In genomic region chr18:13895505-13896033, GRCh38 we compare ENCODE assay signal across 21 cellular contexts. TPM values are rescaled to one million over a fixed set of nuclear protein-coding genes. Genes with fewer than 3 reads are reported as not detected.
A peak's percentile ranks its signal among the peaks of the same experiment; 100 is the strongest.
DNase-seq lines count a peak whose midpoint lies in the region; ATAC-seq, FAIRE-seq and TF ChIP-seq lines count a peak whose summit lies in the region.
"Had no signal": no experiment of that assay in that cellular context is flagged by ENCODE, and none has a peak within 500 bp of the region (broad histone marks: within the 10 kb centered on the region; RNA-seq: fewer than 3 reads in every experiment).

No MANE protein-coding gene starts in this region.

- H3F3A ChIP-seq in neural progenitor cell (ENCODE audit: low read depth): no peaks in the 10 kb centered on the region

- peak; percentile 20 for TF ChIP-seq CTCF in DND-41 (IDR thresholded peaks at IDR 0.05; ENCODE audit: borderline replicate concordance, extremely low read depth, low read length, poor library complexity, severe bottlenecking)
- peak; percentile 9 to 20 (median 12); a peak in 3 of 4 replicates for TF ChIP-seq CTCF in H1 (IDR thresholded peaks at IDR 0.05; ENCODE audit: control extremely low read depth in 1 of 3, insufficient read depth in 1 of 3, low read depth in 1 of 3, low read length in 3 of 3)
- no peak for TF ChIP-seq CTCF in neural progenitor cell (IDR thresholded peaks at IDR 0.05)

- H2BK20ac ChIP-seq in H1 (ENCODE audit: low read length): no peak overlapping the region

- H3K9me3 ChIP-seq in DND-41 (ENCODE audit: insufficient read depth, low read length, severe bottlenecking) (no peaks in the 10 kb centered on the region), H1 (ENCODE audit: insufficient read depth in 2 of 2, low read depth in 1 of 2, low read length in 1 of 2) (no peaks in the 10 kb centered on the region), neural progenitor cell (ENCODE audit: low read depth) (no peaks in the 10 kb centered on the region)
- H3K9me3 ChIP-seq: A549, Caco-2 had no signal

- no peak overlapping the region for H3K9ac ChIP-seq in DND-41 (ENCODE audit: low read depth, low read length)
- no peak overlapping the region for H3K9ac ChIP-seq in H1 (replicated peaks in 1 of 4; ENCODE audit: extremely low read depth in 1 of 4, low read depth in 3 of 4, low read length in 3 of 4)
- no peak overlapping the region for H3K9ac ChIP-seq in neural progenitor cell
- H3K9ac ChIP-seq: GM23248 had no signal

- 82% methylated on average over 6 of the region's 6 CpGs; no CpG with 5 or more reads in 1 of the 2 experiments for WGBS in H1 (ENCODE audit: extremely low coverage in 1 of 2, insufficient coverage in 1 of 2, insufficient read length in 1 of 2, insufficient replicate concordance in 2 of 2, low coverage in 1 of 2, low lambda C conversion rate in 2 of 2, missing lambda C conversion rate in 1 of 2), 2 experiments

- no peak overlapping the region for H3K23ac ChIP-seq in H1 (ENCODE audit: insufficient read length)

- H4K5ac ChIP-seq in H1 (ENCODE audit: insufficient read length, low read depth, low read length): no peak overlapping the region

- no peak for TF ChIP-seq EP300 in H1 (IDR thresholded peaks at IDR 0.05; ENCODE audit: borderline replicate concordance in 1 of 2, low read depth in 2 of 2, low read length in 2 of 2)

- no peaks in the 10 kb centered on the region for H3K36me3 Mint-ChIP-seq in neural progenitor cell
- H3K36me3 Mint-ChIP-seq: CD14-positive monocyte; CD8-positive, alpha-beta memory T cell; IgD-negative memory B cell had no signal

- no peak overlapping the region for H2BK5ac ChIP-seq in H1 (ENCODE audit: low read depth, low read length)

- H3K79me1 ChIP-seq in H1 (ENCODE audit: low read depth, low read length): no peaks in the 10 kb centered on the region

- no peak overlapping the region for H3K4ac ChIP-seq in H1 (replicated peaks; ENCODE audit: insufficient read length, low read depth, low read length)

- H3K79me2 ChIP-seq in DND-41 (ENCODE audit: insufficient read depth, low read length) (no peaks in the 10 kb centered on the region), H1 (ENCODE audit: control insufficient read depth in 1 of 2, insufficient read depth in 2 of 2, low read length in 2 of 2) (no peaks in the 10 kb centered on the region), neural progenitor cell (ENCODE audit: low read depth) (no peaks in the 10 kb centered on the region)

- H3K27me3 ChIP-seq in DND-41 (ENCODE audit: insufficient read depth, low read length, poor library complexity): no peaks in the 10 kb centered on the region
- H3K27me3 ChIP-seq in H1 (replicated peaks in 1 of 4; ENCODE audit: control insufficient read depth in 3 of 4, extremely low read depth in 1 of 4, insufficient read depth in 3 of 4, low read length in 3 of 4): no peaks in the 10 kb centered on the region
- H3K27me3 ChIP-seq in neural progenitor cell: no peaks in the 10 kb centered on the region

- no peaks in the 10 kb centered on the region for H4K20me1 ChIP-seq in DND-41 (ENCODE audit: insufficient read depth, low read length)
- no peaks in the 10 kb centered on the region for H4K20me1 ChIP-seq in H1 (replicated peaks in 1 of 2; ENCODE audit: control insufficient read depth in 1 of 2, insufficient read depth in 2 of 2, low read length in 2 of 2)
- H4K20me1 ChIP-seq in neural progenitor cell (ENCODE audit: low read depth): no peaks in the 10 kb centered on the region

- H2BK15ac ChIP-seq in H1 (ENCODE audit: low read length): no peak overlapping the region

- POLR2A ChIA-PET in H1 (lab: Charles Lee; ENCODE audit: partially characterized antibody): no interaction called here

- no peak overlapping the region for H4K8ac ChIP-seq in H1 (ENCODE audit: extremely low read depth, insufficient read depth, low read length)

- H2BK120ac ChIP-seq in H1 (replicated peaks; ENCODE audit: low read depth, low read length): no peak overlapping the region

- H2AFZ ChIP-seq in DND-41 (ENCODE audit: low read depth, low read length) (no peak overlapping the region), H1 (ENCODE audit: low read length) (no peak overlapping the region), neural progenitor cell (replicated peaks) (no peak overlapping the region)
- H2AFZ ChIP-seq: GM23248 had no signal

- ATAC-seq in DND-41 (ENCODE audit: insufficient read depth, low read depth): peak; percentile 47
- ATAC-seq in HG02678 (IDR thresholded peaks at IDR 0.05; ENCODE audit: unreplicated experiment): no peak
- ATAC-seq: A549 had no signal

- no peak overlapping the region for H3K4me3 Mint-ChIP-seq in neural progenitor cell
- H3K4me3 Mint-ChIP-seq: CD14-positive monocyte; CD8-positive, alpha-beta memory T cell had no signal

- peak overlapping the region; percentile 16 for H3K27ac Mint-ChIP-seq in neural progenitor cell
- H3K27ac Mint-ChIP-seq: CD14-positive monocyte; CD8-positive, alpha-beta memory T cell; IgD-negative memory B cell had no signal

- H3K4me1 Mint-ChIP-seq in neural progenitor cell: peaks cover 32% of the 10 kb centered on the region
- H3K4me1 Mint-ChIP-seq: CD8-positive, alpha-beta memory T cell had no signal

- no peak overlapping the region for H3K27ac ChIP-seq in DND-41 (ENCODE audit: low read length)
- H3K27ac ChIP-seq in H1 (ENCODE audit: low read depth, low read length): no peak overlapping the region
- no peak overlapping the region for H3K27ac ChIP-seq in neural progenitor cell
- H3K27ac ChIP-seq: A549, GM23248 had no signal

- H3K14ac ChIP-seq in H1 (ENCODE audit: insufficient read length): no peak overlapping the region

- no peak overlapping the region for H2AK5ac ChIP-seq in H1 (ENCODE audit: low read depth, low read length)

- H3K23me2 ChIP-seq in H1 (ENCODE audit: low read depth, low read length): no peaks in the 10 kb centered on the region; the same call in 1 of the 2 replicates

- H3K4me2 ChIP-seq in DND-41 (ENCODE audit: insufficient read depth, low read length): no peak overlapping the region; the same call in 1 of the 2 replicates
- no peak overlapping the region for H3K4me2 ChIP-seq in H1 (ENCODE audit: insufficient read depth in 1 of 2, low read depth in 2 of 2, low read length in 2 of 2)
- no peak overlapping the region for H3K4me2 ChIP-seq in neural progenitor cell
- H3K4me2 ChIP-seq: A549 had no signal

- H3K27me3 Mint-ChIP-seq in neural progenitor cell (ENCODE audit: insufficient read depth, low read depth): peaks cover 5% of the 10 kb centered on the region

- CTCF ChIA-PET in H1 (lab: Charles Lee; ENCODE audit: partially characterized antibody): interaction anchor here (0.8 to 2.4 kb wide), 5 partner anchors 12 to 128 kb away, joined by 3 to 7 read pairs (median 3); no protein-coding TSS in a partner anchor

- FAIRE-seq in H1 (lab: Jason Lieb, UNC): no peak
- FAIRE-seq: A549, G401.6, GM12891 had no signal

- no peak overlapping the region for H2BK12ac ChIP-seq in H1 (ENCODE audit: low read depth, low read length)

- peak in 1 of 2 experiments; percentile 32; a peak in 2 of 4 replicates for TF ChIP-seq RAD21 in H1 (IDR thresholded peaks at IDR 0.05 in 1 of 2, conservative IDR thresholded peaks at IDR 0.05 in 1 of 2; ENCODE audit: low read depth in 2 of 2, low read length in 2 of 2)

- no peak for TF ChIP-seq POLR2A in H1 (IDR thresholded peaks at IDR 0.05; ENCODE audit: control extremely low read depth in 1 of 2, low read depth in 2 of 2, low read length in 2 of 2)

- no peak overlapping the region for H3K56ac ChIP-seq in H1 (replicated peaks; ENCODE audit: insufficient read length, low read depth, low read length)

- H3K4me1 ChIP-seq in DND-41 (ENCODE audit: insufficient read depth, low read length) (peaks cover 15% of the 10 kb centered on the region), H1 (replicated peaks in 1 of 4; ENCODE audit: control insufficient read depth in 3 of 4, insufficient read depth in 4 of 4, low read length in 3 of 4) (no peaks in the 10 kb centered on the region), neural progenitor cell (no peaks in the 10 kb centered on the region)
- H3K4me1 ChIP-seq: A549, Caco-2 had no signal

- H3K9me3 Mint-ChIP-seq in neural progenitor cell: no peaks in the 10 kb centered on the region

- H4K91ac ChIP-seq in H1 (replicated peaks; ENCODE audit: insufficient read length, low read length): peak overlapping the region; percentile 25

- peak; percentile 49 for DNase-seq in DND-41
- DNase-seq in H4 (ENCODE audit: low spot score): peak; percentile 14
- DNase-seq in H1 (ENCODE audit: low read depth in 1 of 2, low spot score in 2 of 2): no peak
- no peak for DNase-seq in neural progenitor cell (ENCODE audit: low spot score)
- no peak for DNase-seq in middle frontal gyrus (ENCODE audit: extremely low spot score, low spot score)
- no peak for DNase-seq in 8988T
- DNase-seq: Caco-2; CD8-positive, alpha-beta memory T cell; EL; GM23248; HCEC 1CT; KG1 had no signal

- H3K36me3 ChIP-seq in DND-41 (ENCODE audit: insufficient read depth, low read length) (no peaks in the 10 kb centered on the region), H1 (ENCODE audit: control insufficient read depth in 2 of 4, insufficient read depth in 4 of 4, low read length in 3 of 4) (no peaks in the 10 kb centered on the region), neural progenitor cell (no peaks in the 10 kb centered on the region)

- H3K4me3 ChIP-seq in DND-41 (ENCODE audit: low read depth in 1 of 2, low read length in 2 of 2) (no peak overlapping the region), H1 (ENCODE audit: extremely low read depth in 1 of 4, insufficient read depth in 2 of 4, low read depth in 3 of 4, low read length in 4 of 4) (no peak overlapping the region), neural progenitor cell (no peak overlapping the region)
- H3K4me3 ChIP-seq: A549, GM23248 had no signal

- no peak overlapping the region; the same call in 1 of the 2 replicates for H3K18ac ChIP-seq in H1 (ENCODE audit: extremely low read depth, low read length)

TF ChIP-seq in H1, 55 proteins besides CTCF, POLR2A, EP300 and RAD21 (continues in another document):
- TF ChIP-seq FOSL1 (IDR thresholded peaks at IDR 0.05; ENCODE audit: insufficient read depth, low read depth, low read length) (no peak), EGR1 (IDR thresholded peaks at IDR 0.05; ENCODE audit: borderline replicate concordance, low read depth, low read length) (no peak), KDM1A (IDR thresholded peaks at IDR 0.05; ENCODE audit: borderline replicate concordance, low read length) (no peak), JUN (IDR thresholded peaks at IDR 0.05; ENCODE audit: low read depth, low read length) (no peak), CREB1 (IDR thresholded peaks at IDR 0.05) (no peak)

RNA-seq across cellular contexts. Expression of gene MC2R, which starts 19.8 kb away (rescaled TPM):
- total RNA-seq in H4 (2014; rRNA removed; shearing (Covaris generic)): not detected in 2 replicates
- not detected in 2 replicates for total RNA-seq in H1 (2021; fragmentation: NEBNext Ultra II Directional; extraction: Animal tissue kit (Norgen Biotek cat#: 25700))
- polyA plus RNA-seq in H1 (2011; rRNA removed): not detected in 2 replicates
- not detected for polyA plus RNA-seq in H1 (2011; cell fraction: cytosol; rRNA removed)
- not detected for polyA plus RNA-seq in H1 (2011; cell fraction: nucleus; rRNA removed)
- not detected in 4 replicates for polyA plus RNA-seq in H1 (2012, experiment 1 of 2)
- not detected for polyA plus RNA-seq in H1 (2012, experiment 2 of 2)
- polyA plus RNA-seq in H1 (2013, experiment 1 of 2): not detected
- not detected for polyA plus RNA-seq in H1 (2013, experiment 2 of 2)
- polyA minus RNA-seq in H1 (2011; rRNA and poly(A)+ RNA removed): not detected in 2 replicates
- not detected for polyA minus RNA-seq in H1 (2011; cell fraction: cytosol; rRNA and poly(A)+ RNA removed)
- not detected for polyA minus RNA-seq in H1 (2011; cell fraction: nucleus; rRNA and poly(A)+ RNA removed)
- not detected in 2 replicates for total RNA-seq in neural progenitor cell (ENCODE audit: low replicate concordance)
- total RNA-seq: Caco-2; CD8-positive, alpha-beta memory T cell; GM23248; HT-29 had no signal
- polyA plus RNA-seq: A549; AG04450; BJ; CD14-positive monocyte; CD8-positive, alpha-beta memory T cell; GM23248; IgD-negative memory B cell had no signal

Comparison
In these comparisons a context has a peak if more than half of its experiments do, and no peak if none do; other contexts are left out.
1. DNase-seq: peak in DND-41 (single experiment) and H4 (single experiment); none in H1 (0 of 2), neural progenitor cell (single experiment), middle frontal gyrus (single experiment) and 8988T (single experiment).